In genomic region chr5:81179959-81180358, GRCh38 we compare ENCODE assay signal across 24 cellular contexts. TPM values are rescaled to one million over a fixed set of nuclear protein-coding genes. Genes with fewer than 3 reads are reported as not detected.
"Had no signal": no experiment of that assay in that cellular context is flagged by ENCODE, and none has a peak within 500 bp of the region (broad histone marks: within the 10 kb centered on the region; RNA-seq: fewer than 3 reads in every experiment).

No MANE protein-coding gene starts in this region.

- H3K36me3 ChIP-seq: MG63 had no signal

- H3K27me3 ChIP-seq: MG63, SJSA1 had no signal

- H3K4me3 ChIP-seq: MG63, SJSA1, SK-N-MC had no signal

- FAIRE-seq: HTR-8/SVneo, RCC 7860 had no signal

- DNase-seq: KBM-7, MG63, NCI-H1092, NCI-H1105 treated with DMSO at 0.1 percent for 48 hours, NCI-H1417 treated with DMSO at 0.1 percent for 48 hours, NCI-H146, NCI-H1694 treated with DMSO at 0.1 percent for 48 hours, NCI-H1930, NCI-H2081, NCI-H2171, NCI-H226, NCI-H446, NCI-H510A, NCI-H524 treated with DMSO at 0.1 percent for 48 hours, NCI-H774, Right ventricle myocardium superior, RPMI8226, SIG-M5 had no signal

- H3K9me3 ChIP-seq: MG63, SJSA1 had no signal

- H3K4me1 ChIP-seq: SJSA1 had no signal

- H3K27ac ChIP-seq: HL-60, SJSA1, SK-N-MC had no signal

RNA-seq across cellular contexts. Expression of gene CKMT2, which starts 53.2 kb away (rescaled TPM):
- total RNA-seq: SJSA1 had no signal
- polyA plus RNA-seq: IgD-negative memory B cell had no signal
